22 cellular contexts compared by ENCODE assay signal in genomic region chr2:146912536-146912935, GRCh38.
"Had no signal": no experiment of that assay in that cellular context is flagged by ENCODE, and none has a peak within 500 bp of the region (broad histone marks: within the 10 kb centered on the region; RNA-seq: fewer than 3 reads in every experiment).

No MANE protein-coding gene starts in this region.

- H3K9me3 ChIP-seq: esophagus muscularis mucosa, gastroesophageal sphincter, heart left ventricle, lower lobe of right lung had no signal

- H3K36me3 ChIP-seq: esophagus muscularis mucosa, gastroesophageal sphincter, heart left ventricle, lower lobe of right lung had no signal

- H3K27ac ChIP-seq: coronary artery, dorsolateral prefrontal cortex, esophagus muscularis mucosa, foreskin keratinocyte, gastroesophageal sphincter, heart left ventricle, hepatocyte, lower lobe of right lung had no signal

- H3K4me3 ChIP-seq: coronary artery, dorsolateral prefrontal cortex, esophagus muscularis mucosa, gastroesophageal sphincter, heart left ventricle, hepatocyte, lower lobe of right lung had no signal

- DNase-seq: dermis blood vessel endothelial cell; dorsolateral prefrontal cortex; effector CD4-positive, alpha-beta T cell; effector memory CD4-positive, alpha-beta T cell; foreskin keratinocyte; heart left ventricle; hypothalamus; immature natural killer cell; islet precursor cell; kidney; kidney glomerular epithelial cell; left colon; left ventricle myocardium superior; lower lobe of right lung; mesenchymal stem cell; midbrain; naive thymus-derived CD4-positive, alpha-beta T cell had no signal

- H3K27me3 ChIP-seq: dorsolateral prefrontal cortex, esophagus muscularis mucosa, foreskin keratinocyte, gastroesophageal sphincter, heart left ventricle, hepatocyte had no signal

- H3K4me1 ChIP-seq: foreskin keratinocyte, gastroesophageal sphincter, lower lobe of right lung had no signal

- ATAC-seq: foreskin keratinocyte; gastroesophageal sphincter; heart left ventricle; left colon; left lobe of liver; lower lobe of right lung; naive thymus-derived CD4-positive, alpha-beta T cell had no signal
